In genomic region chr17:50599606-50600005, GRCh38 we compare ENCODE assay signal across 31 cellular contexts. TPM values are rescaled to one million over a fixed set of nuclear protein-coding genes. Genes with fewer than 3 reads are reported as not detected.
"Had no signal": no experiment of that assay in that cellular context is flagged by ENCODE, and none has a peak within 500 bp of the region (broad histone marks: within the 10 kb centered on the region; RNA-seq: fewer than 3 reads in every experiment).

No MANE protein-coding gene starts in this region.

- H3K9me3 ChIP-seq: colonic mucosa, esophagus muscularis mucosa, esophagus squamous epithelium, gastrocnemius medialis, gastroesophageal sphincter, heart left ventricle, heart right ventricle had no signal

- H3K27ac ChIP-seq: colonic mucosa, coronary artery, dorsolateral prefrontal cortex, epithelial cell of prostate, esophagus muscularis mucosa, esophagus squamous epithelium, foreskin keratinocyte, gastrocnemius medialis, gastroesophageal sphincter, heart left ventricle, heart right ventricle had no signal

- H3K36me3 ChIP-seq: colonic mucosa, esophagus muscularis mucosa, esophagus squamous epithelium, gastrocnemius medialis, gastroesophageal sphincter, heart left ventricle, heart right ventricle had no signal

- ATAC-seq: effector memory CD8-positive, alpha-beta T cell; esophagus mucosa; foreskin keratinocyte; gastrocnemius medialis; gastroesophageal sphincter; heart left ventricle; heart right ventricle had no signal

- H3K4me3 ChIP-seq: colonic mucosa, coronary artery, dorsolateral prefrontal cortex, esophagus muscularis mucosa, esophagus squamous epithelium, gastrocnemius medialis, gastroesophageal sphincter, heart left ventricle, heart right ventricle had no signal

- FAIRE-seq: colon, endometrium, endothelial cell of umbilical vein, frontal cortex had no signal

- H3K27me3 ChIP-seq: colonic mucosa, dorsolateral prefrontal cortex, esophagus muscularis mucosa, gastrocnemius medialis, heart left ventricle had no signal

- DNase-seq: colonic mucosa; cortex of kidney; dermis blood vessel endothelial cell; dorsolateral prefrontal cortex; effector CD4-positive, alpha-beta T cell; effector CD8-positive, alpha-beta T cell; effector memory CD4-positive, alpha-beta T cell; effector memory CD8-positive, alpha-beta T cell; endodermal cell; erythroblast; esophagus squamous epithelium; foreskin fibroblast; foreskin keratinocyte; foreskin melanocyte; gastrocnemius medialis; glutamatergic neuron; head of caudate nucleus; heart left ventricle; heart right ventricle had no signal

- H3K4me1 ChIP-seq: colonic mucosa, foreskin keratinocyte had no signal

RNA-seq across cellular contexts. Expression of gene ABCC3, which starts 35.1 kb away (rescaled TPM):
- total RNA-seq: frontal cortex had no signal

RNA-seq across cellular contexts. Expression of gene CACNA1G, which starts 39.1 kb away (rescaled TPM):
- total RNA-seq: dermis blood vessel endothelial cell, dermis microvascular lymphatic vessel endothelial cell, endothelial cell of umbilical vein, epithelial cell of proximal tubule, glomerular endothelial cell had no signal
- polyA plus RNA-seq: endothelial cell of umbilical vein had no signal
